Comparison of ENCODE assay signal across 31 cellular contexts in genomic region chr2:231732604-231733003, GRCh38. TPM values are rescaled to one million over a fixed set of nuclear protein-coding genes. Genes with fewer than 3 reads are reported as not detected.
DNase-seq lines count a peak whose midpoint lies in the region; ATAC-seq, FAIRE-seq and TF ChIP-seq lines count a peak whose summit lies in the region.
"Had no signal": no experiment of that assay in that cellular context is flagged by ENCODE, and none has a peak within 500 bp of the region (broad histone marks: within the 10 kb centered on the region; RNA-seq: fewer than 3 reads in every experiment).

No MANE protein-coding gene starts in this region.

- TF ChIP-seq CTCF in GM12864 (IDR thresholded peaks at IDR 0.05; ENCODE audit: low read depth, low read length, missing control alignments) (peak; percentile 24), Loucy (conservative IDR thresholded peaks at IDR 0.05; ENCODE audit: low read length) (0 out of 2 replicates have a peak, but pooled peaks have one; percentile 12), K562 (IDR thresholded peaks at IDR 0.05 in 2 of 3, conservative IDR thresholded peaks at IDR 0.05 in 1 of 3; ENCODE audit: insufficient read depth in 2 of 3, low read depth in 1 of 3, low read length in 3 of 3) (peak in 2 of 3 experiments; percentile 14 to 25; a peak in 2 of 6 replicates), kidney epithelial cell (IDR thresholded peaks at IDR 0.05; ENCODE audit: insufficient read depth, low read length, poor library complexity, severe bottlenecking) (peak; percentile 20)
- no peak for TF ChIP-seq CTCF in activated CD8-positive, alpha-beta T cell treated with anti-CD3 and anti-CD28 coated beads for 36 hours (IDR thresholded peaks at IDR 0.05)

- no peak overlapping the region for H3K27ac ChIP-seq in K562 (ENCODE audit: extremely low read depth, low read depth, low read length)
- H3K27ac ChIP-seq: A549, Peyer's patch, SJSA1, vagina had no signal

- peaks cover 2% of the 10 kb centered on the region; the same call in 1 of the 2 replicates for H3K36me3 ChIP-seq in Loucy (ENCODE audit: insufficient read depth, low read length)
- H3K36me3 ChIP-seq in K562 (ENCODE audit: control insufficient read depth, insufficient read depth, low read length) = no peaks in the 10 kb centered on the region
- no peaks in the 10 kb centered on the region for H3K36me3 ChIP-seq in kidney epithelial cell (ENCODE audit: control insufficient read depth, insufficient read depth, low read length)
- H3K36me3 ChIP-seq: HAP-1, SJSA1 had no signal

- H3K36me3 Mint-ChIP-seq in activated CD8-positive, alpha-beta T cell treated with anti-CD3 and anti-CD28 coated beads for 36 hours (ENCODE audit: low read depth) = peaks cover 1% of the 10 kb centered on the region

- H3K4me3 ChIP-seq in GM12864 (ENCODE audit: low read depth, low read length) (no peak overlapping the region), Loucy (ENCODE audit: low read length, poor library complexity, severe bottlenecking) (no peak overlapping the region), K562 (no peak overlapping the region), kidney epithelial cell (ENCODE audit: low read depth, low read length) (no peak overlapping the region)
- H3K4me3 ChIP-seq: A549, HAP-1, Peyer's patch, SJSA1, vagina had no signal

- H3K27me3 ChIP-seq in Loucy (ENCODE audit: insufficient read depth, low read length, poor library complexity, severe bottlenecking) = no peaks in the 10 kb centered on the region
- peaks cover 0 to 2% of the 10 kb centered on the region in 2 experiments; a peak in 1 of 5 replicates for H3K27me3 ChIP-seq in K562 (ENCODE audit: control insufficient read depth in 2 of 2, insufficient read depth in 2 of 2, low read length in 2 of 2)
- H3K27me3 ChIP-seq in kidney epithelial cell (ENCODE audit: control insufficient read depth, insufficient read depth, low read length) = no peaks in the 10 kb centered on the region
- H3K27me3 ChIP-seq: Peyer's patch, SJSA1, vagina had no signal

- no peaks in the 10 kb centered on the region for H3K27me3 Mint-ChIP-seq in activated CD8-positive, alpha-beta T cell treated with anti-CD3 and anti-CD28 coated beads for 36 hours
- H3K27me3 Mint-ChIP-seq: activated CD4-positive, alpha-beta memory T cell treated with anti-CD3 and anti-CD28 coated beads, Interleukin-2, amount 10 ng/mL, durations not matched to agents 7 days and 5 days; activated naive CD8-positive, alpha-beta T cell; naive B cell; stimulated activated naive CD8-positive, alpha-beta T cell treated with anti-CD3 and anti-CD28 coated beads, Interleukin-15, amount 100 ng/mL, for 72 hours; T-cell had no signal

- H2AFZ ChIP-seq in Loucy (ENCODE audit: low read length) (no peak overlapping the region), K562 (ENCODE audit: low read depth, low read length) (no peak overlapping the region)

- no peak for FAIRE-seq in K562 (lab: Jason Lieb, UNC)
- FAIRE-seq: A549, endothelial cell of umbilical vein, small intestine had no signal

- no peaks in the 10 kb centered on the region for H3K9me2 ChIP-seq in Loucy (replicated peaks; ENCODE audit: low read depth, low read length)

- no peak for DNase-seq in GM12864 (ENCODE audit: low read depth)
- DNase-seq in K562 (ENCODE audit: extremely low read depth in 1 of 4, low spot score in 3 of 4) = peak in 2 of 4 experiments; percentile 21 to 22
- no peak for DNase-seq in kidney epithelial cell (ENCODE audit: low read depth)
- no peak for DNase-seq in SK-N-DZ (ENCODE audit: low spot score)
- no peak for DNase-seq in activated CD8-positive, alpha-beta T cell treated with anti-CD3 and anti-CD28 coated beads for 36 hours
- DNase-seq in C1 segment of cervical spinal cord (lab: John Stamatoyannopoulos, UW) = no peak
- DNase-seq: activated CD4-positive, alpha-beta memory T cell treated with anti-CD3 and anti-CD28 coated beads, Interleukin-2, amount 10 ng/mL, durations not matched to agents 7 days and 5 days; aorta; central memory CD4-positive, alpha-beta T cell; dermis blood vessel endothelial cell; DMS153; hypothalamus; MV-4-11; naive B cell; NCI-H1694; NCI-H524 treated with DMSO at 0.1 percent for 48 hours; NK-92 treated with Interleukin-12 subunit alpha and Interleukin-12 subunit beta, amount 100 ng/mL, for 24 hours; occipital lobe; Peyer's patch; small intestine; stimulated activated naive CD8-positive, alpha-beta T cell treated with anti-CD3 and anti-CD28 coated beads, Interleukin-15, amount 100 ng/mL, for 72 hours; T-cell had no signal

- no peak for TF ChIP-seq RAD21 in K562 (CRISPR knock-in tag; conservative IDR thresholded peaks at IDR 0.05 in 1 of 2, IDR thresholded peaks at IDR 0.05 in 1 of 2)

- H3K9me1 ChIP-seq in K562 (ENCODE audit: control insufficient read depth, insufficient read depth, low read length) = no peaks in the 10 kb centered on the region

- ATAC-seq in K562 (peak; percentile 64), HG02870 (IDR thresholded peaks at IDR 0.05; ENCODE audit: unreplicated experiment) (no peak)
- no peak for ATAC-seq in activated CD8-positive, alpha-beta T cell treated with anti-CD3 and anti-CD28 coated beads for 36 hours
- ATAC-seq: activated CD4-positive, CD25-positive, alpha-beta regulatory T cell treated with anti-CD3 and anti-CD28 coated beads, Interleukin-2, amount 50 U/mL, for 24 hours; stimulated activated naive CD8-positive, alpha-beta T cell treated with anti-CD3 and anti-CD28 coated beads, Interleukin-15, amount 100 ng/mL, for 72 hours; T-cell had no signal

- H3K4me1 Mint-ChIP-seq in activated CD8-positive, alpha-beta T cell treated with anti-CD3 and anti-CD28 coated beads for 36 hours (ENCODE audit: low read depth) = no peaks in the 10 kb centered on the region
- H3K4me1 Mint-ChIP-seq: activated CD4-positive, alpha-beta memory T cell treated with anti-CD3 and anti-CD28 coated beads, Interleukin-2, amount 10 ng/mL, durations not matched to agents 7 days and 5 days; naive B cell; stimulated activated naive CD8-positive, alpha-beta T cell treated with anti-CD3 and anti-CD28 coated beads, Interleukin-15, amount 100 ng/mL, for 72 hours; T-cell had no signal

- WGBS in K562 (ENCODE audit: insufficient coverage, low coverage, missing lambda C conversion rate) = 14% methylated on average over 4 of the region's 4 CpGs

- H3F3A ChIP-seq in Loucy (ENCODE audit: low read depth) = no peaks in the 10 kb centered on the region

- CTCF ChIA-PET in K562 (lab: Yijun Ruan, JAX; ENCODE audit: low intra/inter-chr PET ratio) = no interaction called here
- CTCF ChIA-PET in activated CD8-positive, alpha-beta T cell treated with anti-CD3 and anti-CD28 coated beads for 36 hours (lab: Charles Lee) = no interaction called here

- H3K4me2 ChIP-seq in Loucy (ENCODE audit: low read depth, low read length, poor library complexity, severe bottlenecking) (no peak overlapping the region), K562 (ENCODE audit: insufficient read depth, low read length) (no peak overlapping the region)
- H3K4me2 ChIP-seq: A549 had no signal

- H3K27ac Mint-ChIP-seq in activated CD8-positive, alpha-beta T cell treated with anti-CD3 and anti-CD28 coated beads for 36 hours = no peak overlapping the region
- H3K27ac Mint-ChIP-seq: activated CD4-positive, alpha-beta memory T cell treated with anti-CD3 and anti-CD28 coated beads, Interleukin-2, amount 10 ng/mL, durations not matched to agents 7 days and 5 days; activated naive CD8-positive, alpha-beta T cell; stimulated activated naive CD8-positive, alpha-beta T cell treated with anti-CD3 and anti-CD28 coated beads, Interleukin-15, amount 100 ng/mL, for 72 hours; T-cell had no signal

- H3K9me3 ChIP-seq in Loucy (ENCODE audit: insufficient read depth, low read depth, low read length) = no peaks in the 10 kb centered on the region
- no peaks in the 10 kb centered on the region for H3K9me3 ChIP-seq in K562 (replicated peaks; ENCODE audit: control insufficient read depth, insufficient read depth, low read depth, low read length)
- H3K9me3 ChIP-seq: A549, HAP-1, Peyer's patch, SJSA1, vagina had no signal

- POLR2A ChIA-PET in K562 (lab: Yijun Ruan, JAX) = interaction anchor here (0.6 to 1.0 kb wide), 2 partner anchors 19 to 192 kb away, joined by 3 read pairs; no protein-coding TSS in a partner anchor
- POLR2A ChIA-PET in activated CD8-positive, alpha-beta T cell treated with anti-CD3 and anti-CD28 coated beads for 36 hours (lab: Charles Lee) = no interaction called here

- BruUV-seq in K562 (replicated peaks; lab: Mats Ljungman, UMichigan) = no TSS peak

- in situ Hi-C loops in K562 (cut with MboI) = no loop called here

- H3K4me3 Mint-ChIP-seq in activated CD8-positive, alpha-beta T cell treated with anti-CD3 and anti-CD28 coated beads for 36 hours = no peak overlapping the region
- H3K4me3 Mint-ChIP-seq: activated CD4-positive, alpha-beta memory T cell treated with anti-CD3 and anti-CD28 coated beads, Interleukin-2, amount 10 ng/mL, durations not matched to agents 7 days and 5 days; activated naive CD8-positive, alpha-beta T cell; naive B cell; stimulated activated naive CD8-positive, alpha-beta T cell treated with anti-CD3 and anti-CD28 coated beads, Interleukin-15, amount 100 ng/mL, for 72 hours; T-cell had no signal

- H4K20me1 ChIP-seq in Loucy (ENCODE audit: insufficient read depth, low read length, poor library complexity, severe bottlenecking) (no peaks in the 10 kb centered on the region), K562 (replicated peaks; ENCODE audit: control insufficient read depth, insufficient read depth, low read length) (no peaks in the 10 kb centered on the region)

- no peak for TF ChIP-seq EP300 in K562 (IDR thresholded peaks at IDR 0.05; ENCODE audit: low read length)

- H3K9me3 Mint-ChIP-seq in activated CD8-positive, alpha-beta T cell treated with anti-CD3 and anti-CD28 coated beads for 36 hours = no peaks in the 10 kb centered on the region
- H3K9me3 Mint-ChIP-seq: activated CD4-positive, alpha-beta memory T cell treated with anti-CD3 and anti-CD28 coated beads, Interleukin-2, amount 10 ng/mL, durations not matched to agents 7 days and 5 days; naive B cell; stimulated activated naive CD8-positive, alpha-beta T cell treated with anti-CD3 and anti-CD28 coated beads, Interleukin-15, amount 100 ng/mL, for 72 hours; T-cell had no signal

- H3K9ac ChIP-seq in Loucy (ENCODE audit: low read depth, low read length, poor library complexity, severe bottlenecking) = no peak overlapping the region
- H3K9ac ChIP-seq in K562 (ENCODE audit: insufficient read depth in 1 of 2, low read depth in 2 of 2, low read length in 2 of 2) = no peak overlapping the region

- intact Hi-C loops in K562 (cut with micrococcal nuclease) = no loop called here
- intact Hi-C loops in activated CD8-positive, alpha-beta T cell treated with anti-CD3 and anti-CD28 coated beads for 36 hours (cut with micrococcal nuclease) = no loop called here

- H3K4me1 ChIP-seq in Loucy (ENCODE audit: insufficient read depth, low read length, poor library complexity, severe bottlenecking) (no peaks in the 10 kb centered on the region), K562 (replicated peaks in 1 of 2; ENCODE audit: control insufficient read depth in 2 of 2, insufficient read depth in 2 of 2, low read length in 2 of 2) (no peaks in the 10 kb centered on the region; a peak in 1 of 5 replicates)
- H3K4me1 ChIP-seq: A549, HAP-1, Peyer's patch, SJSA1, vagina had no signal

- TF ChIP-seq POLR2A in K562 (conservative IDR thresholded peaks at IDR 0.05) = no peak

- H3K79me2 ChIP-seq in Loucy (ENCODE audit: insufficient read depth, low read length) = no peaks in the 10 kb centered on the region
- H3K79me2 ChIP-seq in K562 (ENCODE audit: control insufficient read depth, insufficient read depth, low read length) = no peaks in the 10 kb centered on the region

RNA-seq across cellular contexts. Expression of gene PTMA, which starts 24.3 kb away (rescaled TPM):
- total RNA-seq in K562 (2011; cell fraction: chromatin; rRNA removed; ENCODE audit: low replicate concordance) = 105 and 138 TPM in 2 replicates
- total RNA-seq in K562 (2011; cell fraction: nucleolus; rRNA removed) = 82.0 and 91.6 TPM in 2 replicates
- total RNA-seq in K562 (2011; cell fraction: nucleoplasm; rRNA removed) = 112 and 117 TPM in 2 replicates
- total RNA-seq in K562 (2014; rRNA removed) (1,354 and 1,439 TPM in 2 replicates), K562 (2014; rRNA removed; fragmentation: Illumina TruSeq; extraction: Trizol) (1,578 and 1,698 TPM in 2 replicates), K562 (2015; rRNA removed; fragmentation: Illumina TruSeq; extraction: Trizol) (1,925 and 1,943 TPM in 2 replicates), K562 (2021) (1,166 and 1,193 TPM in 2 replicates), kidney epithelial cell (757 and 913 TPM in 2 replicates)
- polyA plus RNA-seq in K562 (2011; rRNA removed) (323 and 429 TPM in 2 replicates), K562 (2014; fragmentation: Illumina TruSeq; extraction: Trizol) (2,277 and 2,322 TPM in 2 replicates), K562 (2014; fragmentation: Nextera tagmentation; extraction: Ambion mirVana) (1,000 to 10,000 TPM; 1,265 to 1,905 TPM), K562 (2014; rRNA removed) (1,557 and 1,903 TPM in 2 replicates)
- polyA plus RNA-seq in K562 (2011; cell fraction: cytosol; rRNA removed) = 269 and 283 TPM in 2 replicates
- polyA plus RNA-seq in K562 (2011; cell fraction: nucleus; rRNA removed) = 236 and 242 TPM in 2 replicates
- polyA plus RNA-seq in K562 (2012) = 643 and 1,309 TPM in 2 replicates
- polyA minus RNA-seq in K562 (2011; rRNA and poly(A)+ RNA removed) = 500 and 593 TPM in 2 replicates
- 402 and 486 TPM in 2 replicates for polyA minus RNA-seq in K562 (2011; cell fraction: cytosol; rRNA and poly(A)+ RNA removed)
- polyA minus RNA-seq in K562 (2011; cell fraction: nucleus; rRNA and poly(A)+ RNA removed) = 80.0 and 144 TPM in 2 replicates
- 2,656 and 2,739 TPM in 2 replicates for polyA plus RNA-seq in SK-N-DZ (2014; cell fraction: cytosol; rRNA removed)
- 1,394 and 1,766 TPM in 2 replicates for polyA plus RNA-seq in SK-N-DZ (2014; cell fraction: nucleus; rRNA removed)
- 1,000 to 10,000 TPM; 2,463 to 2,468 TPM for total RNA-seq in activated CD8-positive, alpha-beta T cell treated with anti-CD3 and anti-CD28 coated beads for 36 hours

RNA-seq across cellular contexts. Expression of gene PDE6D, which starts 48.5 kb away (rescaled TPM):
- 3.6 and 8.8 TPM in 2 replicates for total RNA-seq in K562 (2011; cell fraction: chromatin; rRNA removed; ENCODE audit: low replicate concordance)
- total RNA-seq in K562 (2011; cell fraction: nucleolus; rRNA removed) = 3.3 and 3.8 TPM in 2 replicates
- 5.6 and 12.1 TPM in 2 replicates for total RNA-seq in K562 (2011; cell fraction: nucleoplasm; rRNA removed)
- total RNA-seq in K562 (2014; rRNA removed) = 5.4 and 7.7 TPM in 2 replicates
- 7.5 and 8.0 TPM in 2 replicates for total RNA-seq in K562 (2014; rRNA removed; fragmentation: Illumina TruSeq; extraction: Trizol)
- total RNA-seq in K562 (2015; rRNA removed; fragmentation: Illumina TruSeq; extraction: Trizol) = 6.5 and 7.0 TPM in 2 replicates
- total RNA-seq in K562 (2021) = 6.6 and 8.1 TPM in 2 replicates
- polyA plus RNA-seq in K562 (2011; rRNA removed) = 11.6 and 13.4 TPM in 2 replicates
- 6.8 and 14.4 TPM in 2 replicates for polyA plus RNA-seq in K562 (2011; cell fraction: cytosol; rRNA removed)
- polyA plus RNA-seq in K562 (2011; cell fraction: nucleus; rRNA removed) = 3.2 and 5.8 TPM in 2 replicates
- polyA plus RNA-seq in K562 (2012) = 5.5 and 7.4 TPM in 2 replicates
- 10.1 and 10.3 TPM in 2 replicates for polyA plus RNA-seq in K562 (2014; fragmentation: Illumina TruSeq; extraction: Trizol)
- 1 to 10 TPM in 1 of 2 experiments, under 1 TPM in 1; 0.65 to 1.5 TPM for polyA plus RNA-seq in K562 (2014; fragmentation: Nextera tagmentation; extraction: Ambion mirVana)
- 9.8 and 10.9 TPM in 2 replicates for polyA plus RNA-seq in K562 (2014; rRNA removed)
- 5.6 and 6.9 TPM in 2 replicates for polyA minus RNA-seq in K562 (2011; rRNA and poly(A)+ RNA removed)
- 0.95 and 1.2 TPM in 2 replicates for polyA minus RNA-seq in K562 (2011; cell fraction: cytosol; rRNA and poly(A)+ RNA removed)
- polyA minus RNA-seq in K562 (2011; cell fraction: nucleus; rRNA and poly(A)+ RNA removed) = 2.4 and 3.0 TPM in 2 replicates
- total RNA-seq in kidney epithelial cell = 30.5 and 34.6 TPM in 2 replicates
- 70.0 and 77.9 TPM in 2 replicates for polyA plus RNA-seq in SK-N-DZ (2014; cell fraction: cytosol; rRNA removed)
- polyA plus RNA-seq in SK-N-DZ (2014; cell fraction: nucleus; rRNA removed) = 48.1 and 49.7 TPM in 2 replicates
- 10 to 100 TPM; 22.8 to 23.5 TPM for total RNA-seq in activated CD8-positive, alpha-beta T cell treated with anti-CD3 and anti-CD28 coated beads for 36 hours

RNA-seq across cellular contexts. Expression of gene COPS7B, which starts 53.6 kb away (rescaled TPM):
- total RNA-seq in K562 (2011; cell fraction: chromatin; rRNA removed; ENCODE audit: low replicate concordance) = 50.1 and 63.5 TPM in 2 replicates
- 35.3 and 40.7 TPM in 2 replicates for total RNA-seq in K562 (2011; cell fraction: nucleolus; rRNA removed)
- total RNA-seq in K562 (2011; cell fraction: nucleoplasm; rRNA removed) = 50.9 and 59.1 TPM in 2 replicates
- total RNA-seq in K562 (2014; rRNA removed) (21.8 and 30.3 TPM in 2 replicates), K562 (2014; rRNA removed; fragmentation: Illumina TruSeq; extraction: Trizol) (17.0 and 18.8 TPM in 2 replicates), K562 (2015; rRNA removed; fragmentation: Illumina TruSeq; extraction: Trizol) (19.1 and 19.3 TPM in 2 replicates), K562 (2021) (34.6 and 38.0 TPM in 2 replicates), kidney epithelial cell (30.5 and 30.9 TPM in 2 replicates)
- polyA plus RNA-seq in K562 (2011; rRNA removed) (50.7 and 59.6 TPM in 2 replicates), K562 (2014; fragmentation: Illumina TruSeq; extraction: Trizol) (40.8 and 43.4 TPM in 2 replicates), K562 (2014; fragmentation: Nextera tagmentation; extraction: Ambion mirVana) (1 to 10 TPM; 6.0 to 8.3 TPM), K562 (2014; rRNA removed) (43.2 and 44.7 TPM in 2 replicates)
- 47.5 and 51.4 TPM in 2 replicates for polyA plus RNA-seq in K562 (2011; cell fraction: cytosol; rRNA removed)
- polyA plus RNA-seq in K562 (2011; cell fraction: nucleus; rRNA removed) = 67.6 and 73.0 TPM in 2 replicates
- 26.9 and 30.4 TPM in 2 replicates for polyA plus RNA-seq in K562 (2012)
- polyA minus RNA-seq in K562 (2011; rRNA and poly(A)+ RNA removed) = 30.2 and 33.5 TPM in 2 replicates
- 15.5 and 20.7 TPM in 2 replicates for polyA minus RNA-seq in K562 (2011; cell fraction: cytosol; rRNA and poly(A)+ RNA removed)
- 17.4 and 20.8 TPM in 2 replicates for polyA minus RNA-seq in K562 (2011; cell fraction: nucleus; rRNA and poly(A)+ RNA removed)
- polyA plus RNA-seq in SK-N-DZ (2014; cell fraction: cytosol; rRNA removed) = 49.0 and 51.4 TPM in 2 replicates
- polyA plus RNA-seq in SK-N-DZ (2014; cell fraction: nucleus; rRNA removed) = 48.1 TPM in 2 replicates
- 10 to 100 TPM; 51.3 to 53.6 TPM for total RNA-seq in activated CD8-positive, alpha-beta T cell treated with anti-CD3 and anti-CD28 coated beads for 36 hours
